Comparison of ENCODE assay signal across 8 cellular contexts in the genomic region with DNA sequence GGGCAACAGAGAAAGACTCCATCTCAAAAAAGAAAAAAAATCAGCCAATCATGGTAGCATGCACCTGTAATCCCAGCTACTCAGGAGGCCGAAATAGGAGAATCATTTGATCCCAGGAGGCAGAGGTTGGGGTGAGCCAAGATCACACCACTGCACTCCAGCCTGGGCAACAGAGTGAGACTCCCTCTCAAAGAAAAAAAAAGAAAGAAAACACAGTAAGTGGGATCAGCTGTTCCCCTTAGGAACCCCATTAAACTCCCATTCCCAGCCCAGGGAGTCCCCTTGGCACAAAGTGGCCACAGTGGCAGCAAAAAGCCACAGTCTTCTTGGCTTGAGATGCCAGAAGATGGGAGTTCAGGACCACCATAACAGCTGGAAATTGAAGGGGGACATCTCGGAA.
"Had no signal": no experiment of that assay in that cellular context is flagged by ENCODE, and none has a peak within 500 bp of the region (broad histone marks: within the 10 kb centered on the region; RNA-seq: fewer than 3 reads in every experiment).

No MANE protein-coding gene starts in this region.

- DNase-seq: GM23248, GOT3, H7, IMR-90, KG1 had no signal

- H3K9me3 ChIP-seq: HAP-1 had no signal

- H3K36me3 ChIP-seq: HAP-1 had no signal

- H3K27ac ChIP-seq: GM23248 had no signal

- H3K4me3 ChIP-seq: GM23248, HAP-1, K562 had no signal

- ATAC-seq: HCT116, K562 had no signal
